17 cellular contexts compared by ENCODE assay signal in the genomic region with DNA sequence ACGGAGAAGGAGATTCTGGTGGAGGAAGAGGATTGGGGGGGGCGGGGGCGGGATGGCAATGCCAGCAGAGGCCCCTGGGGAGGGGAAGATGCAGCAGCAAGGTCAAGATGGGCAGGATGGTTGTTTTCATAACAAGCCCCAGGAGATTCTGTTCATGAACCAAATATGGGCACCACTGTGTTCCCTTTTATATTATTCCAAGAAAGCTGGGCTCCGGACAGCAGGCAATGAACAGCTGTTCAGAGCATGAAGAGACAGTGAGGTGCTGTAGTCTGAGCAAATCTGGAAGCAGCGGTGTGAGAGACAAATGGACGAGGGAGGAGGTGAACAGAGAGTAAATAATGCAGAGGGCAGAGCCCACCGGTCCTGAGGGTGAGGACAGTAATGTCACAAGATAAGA.
"Had no signal": no experiment of that assay in that cellular context is flagged by ENCODE, and none has a peak within 500 bp of the region (broad histone marks: within the 10 kb centered on the region; RNA-seq: fewer than 3 reads in every experiment).

No MANE protein-coding gene starts in this region.

- H3K9me3 Mint-ChIP-seq: activated CD4-positive, alpha-beta memory T cell treated with anti-CD3 and anti-CD28 coated beads, Interleukin-2, amount 10 ng/mL, durations not matched to agents 7 days and 5 days; dendritic cell treated with granulocyte-macrophage colony-stimulating factor and Interleukin-4, amounts not matched to agents 40 ng/mL and 50 ng/mL, for 4 days; natural killer cell; type B pancreatic cell had no signal

- H3K27me3 ChIP-seq: ascending aorta, breast epithelium had no signal

- H3K36me3 Mint-ChIP-seq: natural killer cell had no signal

- H3K4me1 ChIP-seq: ascending aorta, breast epithelium had no signal

- ATAC-seq: left cardiac atrium, natural killer cell, SK-N-SH treated with all-trans-retinoic acid at 6 μM for 48 hours had no signal

- H3K27ac Mint-ChIP-seq: activated CD4-positive, alpha-beta memory T cell treated with anti-CD3 and anti-CD28 coated beads, Interleukin-2, amount 10 ng/mL, durations not matched to agents 7 days and 5 days; dendritic cell treated with granulocyte-macrophage colony-stimulating factor and Interleukin-4, amounts not matched to agents 40 ng/mL and 50 ng/mL, for 4 days; natural killer cell; type B pancreatic cell had no signal

- H3K4me3 Mint-ChIP-seq: activated CD4-positive, alpha-beta memory T cell treated with anti-CD3 and anti-CD28 coated beads, Interleukin-2, amount 10 ng/mL, durations not matched to agents 7 days and 5 days; dendritic cell treated with granulocyte-macrophage colony-stimulating factor and Interleukin-4, amounts not matched to agents 40 ng/mL and 50 ng/mL, for 4 days; natural killer cell; type B pancreatic cell had no signal

- H3K9me3 ChIP-seq: ascending aorta, breast epithelium had no signal

- DNase-seq: activated CD4-positive, alpha-beta memory T cell treated with anti-CD3 and anti-CD28 coated beads, Interleukin-2, amount 10 ng/mL, durations not matched to agents 7 days and 5 days; cerebellar nuclear complex; foreskin melanocyte; head of caudate nucleus; left cardiac atrium; natural killer cell; retina; stimulated activated CD4-positive, alpha-beta T cell treated with anti-CD3 and anti-CD28 coated beads, Interleukin-4, amount 100 ng/mL, for 1 hour; stimulated activated naive CD4-positive, alpha-beta T cell treated with Interleukin-2 at 50 U/mL for 16 hours; substantia nigra; WERI-Rb-1 had no signal

- H3K27ac ChIP-seq: ascending aorta, breast epithelium, epithelial cell of prostate, WERI-Rb-1 had no signal

- H3K36me3 ChIP-seq: ascending aorta, breast epithelium, WERI-Rb-1 had no signal

- H3K4me3 ChIP-seq: ascending aorta, breast epithelium had no signal

- H3K27me3 Mint-ChIP-seq: activated CD4-positive, alpha-beta memory T cell treated with anti-CD3 and anti-CD28 coated beads, Interleukin-2, amount 10 ng/mL, durations not matched to agents 7 days and 5 days; dendritic cell treated with granulocyte-macrophage colony-stimulating factor and Interleukin-4, amounts not matched to agents 40 ng/mL and 50 ng/mL, for 4 days; type B pancreatic cell had no signal
